ENCODE assay signal across 8 cellular contexts in the genomic region with DNA sequence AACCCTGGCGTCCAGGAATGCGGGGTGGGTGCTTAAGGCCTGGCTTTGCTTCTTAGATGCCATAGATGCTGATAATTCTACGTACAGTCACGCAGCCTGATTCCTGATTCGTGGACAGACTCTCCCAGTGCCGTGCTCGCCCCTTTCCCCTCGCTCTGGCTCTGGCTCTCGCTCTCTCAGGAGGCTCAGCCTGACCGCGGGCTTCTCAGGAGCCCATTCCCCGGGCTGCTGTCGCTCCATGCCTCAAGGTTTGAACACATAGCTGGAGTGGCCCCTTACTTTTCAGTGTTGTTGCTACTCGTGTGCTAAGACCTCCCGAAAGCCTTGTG. TPM values are rescaled to one million over a fixed set of nuclear protein-coding genes. Genes with fewer than 3 reads are reported as not detected.
DNase-seq lines count a peak whose midpoint lies in the region; ATAC-seq, FAIRE-seq and TF ChIP-seq lines count a peak whose summit lies in the region.

No MANE protein-coding gene starts in this region.

- FAIRE-seq in GM19239 (lab: Jason Lieb, UNC), result peak; percentile 88

- no peaks in the 10 kb centered on the region for H3K36me3 ChIP-seq in CD8-positive, alpha-beta T cell (ENCODE audit: insufficient read depth, low read length)

- H3K36me3 Mint-ChIP-seq in CD8-positive, alpha-beta T cell, result peaks cover 5% of the 10 kb centered on the region
- H3K36me3 Mint-ChIP-seq in activated T-cell treated with anti-CD3 and anti-CD28 coated beads, Interleukin-2, amount 50 U/mL, for 72 hours (ENCODE audit: insufficient read depth in 2 of 2), result peaks cover 0 to 1% of the 10 kb centered on the region in 2 donors

- no peak for TF ChIP-seq CTCF in CD8-positive, alpha-beta T cell (IDR thresholded peaks at IDR 0.05)

- POLR2A ChIA-PET in CD8-positive, alpha-beta T cell (lab: Charles Lee), result interaction anchor here (1.4 kb wide), 1 partner anchor 59 kb away, joined by 4 read pairs; the partner anchor contains the start of gene ZC4H2

- DNase-seq in CD8-positive, alpha-beta T cell, result no peak
- DNase-seq in GM19239 (ENCODE audit: insufficient read length, low spot score), result no peak
- no peak for DNase-seq in activated T-cell treated with anti-CD3 and anti-CD28 coated beads, Interleukin-2, amount 50 U/mL, for 72 hours
- peak; percentile 28 for DNase-seq in left ventricle myocardium superior
- no peak for DNase-seq in sciatic nerve (ENCODE audit: low spot score)
- DNase-seq in cortex of kidney (lab: John Stamatoyannopoulos, UW), result no peak
- DNase-seq in COLO668 (lab: John Stamatoyannopoulos, UW; ENCODE audit: unreplicated experiment), result no peak

- peaks cover 37% of the 10 kb centered on the region for H3K4me1 Mint-ChIP-seq in CD8-positive, alpha-beta T cell (ENCODE audit: low read depth)
- peaks cover 20% of the 10 kb centered on the region for H3K4me1 Mint-ChIP-seq in activated T-cell treated with anti-CD3 and anti-CD28 coated beads, Interleukin-2, amount 50 U/mL, for 72 hours (ENCODE audit: low read depth)

- no peaks in the 10 kb centered on the region for H3K27me3 ChIP-seq in CD8-positive, alpha-beta T cell (ENCODE audit: insufficient read depth, low read length)

- H3K27ac Mint-ChIP-seq in CD8-positive, alpha-beta T cell, result peak overlapping the region; percentile 96
- H3K27ac Mint-ChIP-seq in activated T-cell treated with anti-CD3 and anti-CD28 coated beads, Interleukin-2, amount 50 U/mL, for 72 hours, result peak overlapping the region; percentile 88

- H3K9me3 ChIP-seq in CD8-positive, alpha-beta T cell (ENCODE audit: low read length), result no peaks in the 10 kb centered on the region

- intact Hi-C loops in CD8-positive, alpha-beta T cell (cut with DNase I, micrococcal nuclease), result loop anchor here (1.0 to 10.0 kb wide), 7 partner anchors 59 to 1481 kb away; partner anchors contain the start of genes LAS1L (in 2 of the 2), MTMR8 (in 2 of the 2) and ZC4H2 (in 2 of the 2)
- intact Hi-C loops in left ventricle myocardium superior (cut with micrococcal nuclease) (no loop called here), sciatic nerve (cut with DNase I) (no loop called here)

- H3K4me1 ChIP-seq in CD8-positive, alpha-beta T cell (ENCODE audit: insufficient read depth, low read length), result peaks cover 10% of the 10 kb centered on the region

- no peaks in the 10 kb centered on the region for H3K9me3 Mint-ChIP-seq in CD8-positive, alpha-beta T cell
- H3K9me3 Mint-ChIP-seq in activated T-cell treated with anti-CD3 and anti-CD28 coated beads, Interleukin-2, amount 50 U/mL, for 72 hours, result no peaks in the 10 kb centered on the region

- CTCF ChIA-PET in CD8-positive, alpha-beta T cell (lab: Charles Lee), result interaction anchor here (0.9 kb wide), 1 partner anchor 491 kb away, joined by 3 read pairs; no protein-coding TSS in a partner anchor

- H3K27me3 Mint-ChIP-seq in CD8-positive, alpha-beta T cell (ENCODE audit: low read depth), result no peaks in the 10 kb centered on the region
- H3K27me3 Mint-ChIP-seq in activated T-cell treated with anti-CD3 and anti-CD28 coated beads, Interleukin-2, amount 50 U/mL, for 72 hours (ENCODE audit: low read depth), result no peaks in the 10 kb centered on the region

- peak; percentile 24 for ATAC-seq in CD8-positive, alpha-beta T cell
- peak; percentile 33 for ATAC-seq in HG03378 (IDR thresholded peaks at IDR 0.05; ENCODE audit: unreplicated experiment)
- ATAC-seq in activated T-cell treated with anti-CD3 and anti-CD28 coated beads, Interleukin-2, amount 50 U/mL, for 72 hours (replicated peaks in 1 of 2), result peak; percentile 34 to 36
- ATAC-seq in left ventricle myocardium superior, result peak; percentile 74
- ATAC-seq in sciatic nerve, result peak; percentile 59

- H3K4me3 ChIP-seq in CD8-positive, alpha-beta T cell (ENCODE audit: low read depth, low read length), result peak overlapping the region; percentile 64

- peak overlapping the region; percentile 78 for H3K27ac ChIP-seq in CD8-positive, alpha-beta T cell (ENCODE audit: low read depth, low read length)

- peak overlapping the region; percentile 94 for H3K4me3 Mint-ChIP-seq in CD8-positive, alpha-beta T cell
- peak overlapping the region; percentile 88 to 95 for H3K4me3 Mint-ChIP-seq in activated T-cell treated with anti-CD3 and anti-CD28 coated beads, Interleukin-2, amount 50 U/mL, for 72 hours

RNA-seq across cellular contexts. Expression of gene ZC3H12B, which starts 0.8 kb away (rescaled TPM):
- total RNA-seq in CD8-positive, alpha-beta T cell, result 1 to 10 TPM; 2.1 to 2.4 TPM
- 1 to 10 TPM; 1.6 to 2.0 TPM for total RNA-seq in activated T-cell treated with anti-CD3 and anti-CD28 coated beads, Interleukin-2, amount 50 U/mL, for 72 hours
- total RNA-seq in left ventricle myocardium superior (0.27 TPM), sciatic nerve (6.4 TPM)

RNA-seq across cellular contexts. Expression of gene ZC4H2, which starts 59.2 kb away (rescaled TPM):
- total RNA-seq in CD8-positive, alpha-beta T cell, result 1 to 10 TPM; 3.2 to 6.5 TPM
- total RNA-seq in activated T-cell treated with anti-CD3 and anti-CD28 coated beads, Interleukin-2, amount 50 U/mL, for 72 hours, result 10 to 100 TPM; 14.5 to 15.9 TPM
- total RNA-seq in left ventricle myocardium superior, result 3.1 TPM
- total RNA-seq in sciatic nerve, result 13.1 TPM

Comparison
In these comparisons a context has a peak if more than half of its experiments do, and no peak if none do; other contexts are left out.
1. ATAC-seq: peak in every context shown above with its lines; median percentile 74 in left ventricle myocardium superior; 59 in sciatic nerve; 35 in activated T-cell treated with anti-CD3 and anti-CD28 coated beads, Interleukin-2, amount 50 U/mL, for 72 hours; 33 in HG03378; 24 in CD8-positive, alpha-beta T cell.
2. intact Hi-C loops: an anchor here in CD8-positive, alpha-beta T cell (1.0 to 10.0 kb wide); none called in left ventricle myocardium superior and sciatic nerve.